In genomic region chr19:23762884-23763711, GRCh38 we compare ENCODE assay signal across 8 cellular contexts.
DNase-seq lines count a peak whose midpoint lies in the region; TF ChIP-seq lines count a peak whose summit lies in the region.

No MANE protein-coding gene starts in this region.

- TF ChIP-seq POLR2A in GM19099 (IDR thresholded peaks at IDR 0.05; ENCODE audit: extremely low read depth, insufficient read length, low read depth): peak; percentile 39

- peak; percentile 23 for DNase-seq in AG10803 (ENCODE audit: low read depth)
- DNase-seq in LNCaP clone FGC (ENCODE audit: low read depth): peak; percentile 82
- DNase-seq in activated CD4-positive, alpha-beta T cell treated with anti-CD3 and anti-CD28 coated beads for 4 hours: peak; percentile 79 to 81
- peak; percentile 71 for DNase-seq in choroid plexus epithelial cell (ENCODE audit: low read depth)
- peak; percentile 89 for DNase-seq in kidney tubule cell (ENCODE audit: low spot score)
- peak; percentile 65 to 73 (median 70) for DNase-seq in stimulated activated CD4-positive, alpha-beta T cell treated with anti-CD3 and anti-CD28 coated beads, Interleukin-1b, Interleukin-23, amount 100 ng/mL, for 24 hours (ENCODE audit: low read depth in 4 of 4, low spot score in 1 of 4)
- DNase-seq in HCEC 1CT: no peak

- TF ChIP-seq CTCF in AG10803 (conservative IDR thresholded peaks at IDR 0.05; ENCODE audit: low read length) (no peak), LNCaP clone FGC (IDR thresholded peaks at IDR 0.05; ENCODE audit: control insufficient read depth, extremely low read depth, insufficient read depth) (no peak), choroid plexus epithelial cell (conservative IDR thresholded peaks at IDR 0.05; ENCODE audit: low read depth, low read length) (no peak)

- H3K4me3 ChIP-seq in AG10803 (ENCODE audit: low read length): peak overlapping the region; percentile 68
- H3K4me3 ChIP-seq in LNCaP clone FGC (ENCODE audit: low read depth, low read length): peak overlapping the region; percentile 72
- peak overlapping the region; percentile 89 for H3K4me3 ChIP-seq in choroid plexus epithelial cell (ENCODE audit: low read depth, low read length)
